ENCODE assay signal across 24 cellular contexts in genomic region chr1:97533358-97533757, GRCh38.
"Had no signal": no experiment of that assay in that cellular context is flagged by ENCODE, and none has a peak within 500 bp of the region (broad histone marks: within the 10 kb centered on the region; RNA-seq: fewer than 3 reads in every experiment).

No MANE protein-coding gene starts in this region.

- H3K36me3 ChIP-seq: colonic mucosa, esophagus squamous epithelium, gastrocnemius medialis, heart right ventricle, left lung, lower lobe of right lung had no signal

- DNase-seq: colonic mucosa; cortex of kidney; effector CD8-positive, alpha-beta T cell; effector memory CD8-positive, alpha-beta T cell; endodermal cell; erythroblast; esophagus squamous epithelium; foreskin fibroblast; foreskin melanocyte; gastrocnemius medialis; glutamatergic neuron; head of caudate nucleus; heart right ventricle; hippocampal formation; left cardiac atrium; left lung; left ventricle myocardium superior; lower lobe of right lung; mesenchymal stem cell; naive thymus-derived CD4-positive, alpha-beta T cell had no signal

- ATAC-seq: effector memory CD8-positive, alpha-beta T cell; esophagus mucosa; gastrocnemius medialis; heart right ventricle; left cardiac atrium; left lung; left ventricle myocardium superior; lower lobe of right lung; naive thymus-derived CD4-positive, alpha-beta T cell had no signal

- H3K9me3 ChIP-seq: colonic mucosa, esophagus squamous epithelium, gastrocnemius medialis, heart right ventricle, left lung, lower lobe of right lung had no signal

- H3K4me3 ChIP-seq: colonic mucosa, esophagus squamous epithelium, gastrocnemius medialis, heart right ventricle, left lung, lower lobe of right lung had no signal

- H3K27ac ChIP-seq: colonic mucosa, epithelial cell of prostate, esophagus squamous epithelium, gastrocnemius medialis, heart right ventricle, left lung, lower lobe of right lung had no signal

- H3K27me3 ChIP-seq: colonic mucosa, esophagus squamous epithelium, gastrocnemius medialis, heart right ventricle, left lung had no signal

- FAIRE-seq: islet of Langerhans, keratinocyte had no signal
